31 cellular contexts compared by ENCODE assay signal in genomic region chrX:16096131-16096530, GRCh38. TPM values are rescaled to one million over a fixed set of nuclear protein-coding genes. Genes with fewer than 3 reads are reported as not detected.
"Had no signal": no experiment of that assay in that cellular context is flagged by ENCODE, and none has a peak within 500 bp of the region (broad histone marks: within the 10 kb centered on the region; RNA-seq: fewer than 3 reads in every experiment).

No MANE protein-coding gene starts in this region.

- DNase-seq: activated B cell treated with CpG ODN at 0.5 μM for 24 hours; activated CD4-positive, alpha-beta T cell treated with anti-CD3 and anti-CD28 coated beads for 36 hours; activated CD4-positive, alpha-beta T cell treated with anti-CD3 and anti-CD28 coated beads, Interleukin-2, amount 50 U/mL, for 4 hours; activated CD8-positive, alpha-beta memory T cell treated with anti-CD3 and anti-CD28 coated beads for 24 hours; activated CD8-positive, alpha-beta memory T cell treated with anti-CD3 and anti-CD28 coated beads, Interleukin-2, amount 50 U/mL, for 4 hours; activated naive CD4-positive, alpha-beta T cell; activated naive CD8-positive, alpha-beta T cell treated with anti-CD3 and anti-CD28 coated beads for 36 hours; activated T-cell treated with anti-CD3 and anti-CD28 coated beads, Interleukin-2, amount 50 U/mL, for 24 hours; esophagus squamous epithelium; gastrocnemius medialis; head of caudate nucleus; kidney; lower lobe of right lung; naive B cell; ovary; psoas muscle; right cardiac atrium; stimulated activated CD4-positive, alpha-beta T cell treated with anti-CD3 and anti-CD28 coated beads, Interleukin-12 subunit alpha, Interleukin-12 subunit beta, amount 100 ng/mL, for 4 hours; substantia nigra; T1000; thyroid gland; upper lobe of right lung had no signal

- H3K9me3 Mint-ChIP-seq: activated B cell treated with CpG ODN at 0.5 μM for 24 hours; activated naive CD8-positive, alpha-beta T cell treated with anti-CD3 and anti-CD28 coated beads for 36 hours; activated T-helper 17 cell treated with anti-CD3 and anti-CD28 coated beads, Interleukin-2, amount 50 U/mL, for 72 hours; central memory CD8-positive, alpha-beta T cell; stimulated activated naive CD8-positive, alpha-beta T cell treated with anti-CD3 and anti-CD28 coated beads, Interleukin-15, Interleukin-2, amounts not matched to agents 100 ng/mL and 50 ng/mL, for 24 hours had no signal

- H3K36me3 Mint-ChIP-seq: naive B cell had no signal

- H3K27me3 ChIP-seq: esophagus squamous epithelium, gastrocnemius medialis, neutrophil, ovary, thyroid gland, upper lobe of right lung had no signal

- H3K4me1 ChIP-seq: breast epithelium, esophagus squamous epithelium, gastrocnemius medialis, lower lobe of right lung, psoas muscle, thyroid gland, upper lobe of right lung had no signal

- H3K4me1 Mint-ChIP-seq: activated B cell treated with CpG ODN at 0.5 μM for 24 hours; activated CD4-positive, alpha-beta T cell treated with anti-CD3 and anti-CD28 coated beads for 36 hours; activated naive CD8-positive, alpha-beta T cell treated with anti-CD3 and anti-CD28 coated beads for 36 hours; activated T-helper 17 cell treated with anti-CD3 and anti-CD28 coated beads, Interleukin-2, amount 50 U/mL, for 72 hours; central memory CD8-positive, alpha-beta T cell; naive B cell had no signal

- H3K27me3 Mint-ChIP-seq: activated B cell treated with CpG ODN at 0.5 μM for 24 hours had no signal

- H3K27ac Mint-ChIP-seq: activated B cell treated with CpG ODN at 0.5 μM for 24 hours; activated CD4-positive, alpha-beta T cell treated with anti-CD3 and anti-CD28 coated beads for 36 hours; activated naive CD8-positive, alpha-beta T cell treated with anti-CD3 and anti-CD28 coated beads for 36 hours; activated T-cell treated with anti-CD3 and anti-CD28 coated beads, Interleukin-2, amount 50 U/mL, for 24 hours; activated T-helper 17 cell treated with anti-CD3 and anti-CD28 coated beads, Interleukin-2, amount 50 U/mL, for 72 hours; stimulated activated naive CD8-positive, alpha-beta T cell treated with anti-CD3 and anti-CD28 coated beads, Interleukin-15, Interleukin-2, amounts not matched to agents 100 ng/mL and 50 ng/mL, for 24 hours had no signal

- H3K4me3 ChIP-seq: breast epithelium, esophagus squamous epithelium, gastrocnemius medialis, lower lobe of right lung, ovary, psoas muscle, thyroid gland, upper lobe of right lung had no signal

- ATAC-seq: activated CD4-positive, alpha-beta T cell treated with anti-CD3 and anti-CD28 coated beads for 36 hours; activated T-helper 17 cell treated with anti-CD3 and anti-CD28 coated beads, Interleukin-2, amount 50 U/mL, for 72 hours; gastrocnemius medialis; left lobe of liver; lower lobe of right lung; psoas muscle; right cardiac atrium; upper lobe of right lung had no signal

- H3K9me3 ChIP-seq: esophagus squamous epithelium, lower lobe of right lung, neutrophil, ovary, thyroid gland, upper lobe of right lung had no signal

- FAIRE-seq: kidney had no signal

- H3K4me3 Mint-ChIP-seq: activated B cell treated with CpG ODN at 0.5 μM for 24 hours; activated CD4-positive, alpha-beta T cell treated with anti-CD3 and anti-CD28 coated beads for 36 hours; activated naive CD8-positive, alpha-beta T cell treated with anti-CD3 and anti-CD28 coated beads for 36 hours; activated T-cell treated with anti-CD3 and anti-CD28 coated beads, Interleukin-2, amount 50 U/mL, for 24 hours; activated T-helper 17 cell treated with anti-CD3 and anti-CD28 coated beads, Interleukin-2, amount 50 U/mL, for 72 hours; central memory CD8-positive, alpha-beta T cell; naive B cell; stimulated activated naive CD8-positive, alpha-beta T cell treated with anti-CD3 and anti-CD28 coated beads, Interleukin-15, Interleukin-2, amounts not matched to agents 100 ng/mL and 50 ng/mL, for 24 hours had no signal

- H3K27ac ChIP-seq: breast epithelium, esophagus squamous epithelium, gastrocnemius medialis, lower lobe of right lung, neutrophil, ovary, psoas muscle, thyroid gland, upper lobe of right lung had no signal

- H3K36me3 ChIP-seq: breast epithelium, esophagus squamous epithelium, gastrocnemius medialis, lower lobe of right lung, neutrophil, ovary, thyroid gland, upper lobe of right lung had no signal

RNA-seq across cellular contexts. Expression of gene GRPR, which starts 27.2 kb away (rescaled TPM):
- total RNA-seq: activated CD4-positive, alpha-beta T cell treated with anti-CD3 and anti-CD28 coated beads for 36 hours; activated naive CD8-positive, alpha-beta T cell treated with anti-CD3 and anti-CD28 coated beads for 36 hours; esophagus squamous epithelium; gastrocnemius medialis; left lobe of liver; mesenteric fat pad; mucosa of gallbladder; T-helper 1 cell treated with Interleukin-12 subunit alpha and Interleukin-12 subunit beta and Interleukin-4 antibody, amounts not matched to agents 30 ng/mL and 1 ng/mL, for 36 hours; upper lobe of right lung had no signal
- polyA plus RNA-seq: right cardiac atrium had no signal
